1 cellular context compared by ENCODE assay signal in the genomic region with DNA sequence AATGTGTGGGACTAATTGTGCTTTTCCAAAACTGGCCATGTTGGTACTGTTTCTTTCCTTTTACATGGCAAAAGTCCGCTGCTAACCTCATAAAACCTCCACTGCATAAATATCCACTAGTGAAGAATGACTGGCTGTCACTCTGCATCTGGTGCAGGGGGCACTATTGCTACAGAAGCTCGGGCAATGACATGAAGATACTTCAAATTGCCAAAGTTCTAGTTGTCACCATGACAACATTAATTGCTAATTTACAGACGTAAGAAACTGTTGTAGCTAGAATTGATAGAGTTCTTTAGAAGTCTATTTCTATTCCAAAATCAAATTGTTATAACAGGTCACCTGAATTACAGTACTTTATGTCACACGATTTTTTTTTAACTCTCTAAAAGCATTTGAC.
TF ChIP-seq lines count a peak whose summit lies in the region.

No MANE protein-coding gene starts in this region.

TF ChIP-seq in IMR-90, 13 proteins besides CTCF, POLR2A, EP300 and RAD21:
- TF ChIP-seq MAZ (IDR thresholded peaks at IDR 0.05; ENCODE audit: borderline replicate concordance, low read depth, low read length), result no peak
- no peak for TF ChIP-seq MAFK (IDR thresholded peaks at IDR 0.05; ENCODE audit: low read depth, low read length)
- TF ChIP-seq CHD1 (IDR thresholded peaks at IDR 0.05; ENCODE audit: low read depth, low read length), result no peak
- no peak for TF ChIP-seq RFX5 (IDR thresholded peaks at IDR 0.05; ENCODE audit: low read depth, low read length)
- no peak for TF ChIP-seq FOS (IDR thresholded peaks at IDR 0.05; ENCODE audit: low read depth, low read length)
- no peak for TF ChIP-seq CEBPB (IDR thresholded peaks at IDR 0.05; ENCODE audit: low read depth, low read length)
- TF ChIP-seq, protein P1, sequence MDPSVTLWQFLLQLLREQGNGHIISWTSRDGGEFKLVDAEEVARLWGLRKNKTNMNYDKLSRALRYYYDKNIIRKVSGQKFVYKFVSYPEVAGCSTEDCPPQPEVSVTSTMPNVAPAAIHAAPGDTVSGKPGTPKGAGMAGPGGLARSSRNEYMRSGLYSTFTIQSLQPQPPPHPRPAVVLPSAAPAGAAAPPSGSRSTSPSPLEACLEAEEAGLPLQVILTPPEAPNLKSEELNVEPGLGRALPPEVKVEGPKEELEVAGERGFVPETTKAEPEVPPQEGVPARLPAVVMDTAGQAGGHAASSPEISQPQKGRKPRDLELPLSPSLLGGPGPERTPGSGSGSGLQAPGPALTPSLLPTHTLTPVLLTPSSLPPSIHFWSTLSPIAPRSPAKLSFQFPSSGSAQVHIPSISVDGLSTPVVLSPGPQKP (IDR thresholded peaks at IDR 0.05; ENCODE audit: borderline replicate concordance, low read depth, low read length), result no peak
- no peak for TF ChIP-seq SMC3 (IDR thresholded peaks at IDR 0.05; ENCODE audit: low read depth, low read length)
- TF ChIP-seq MXI1 (IDR thresholded peaks at IDR 0.05; ENCODE audit: borderline replicate concordance, low read depth, low read length), result no peak
- TF ChIP-seq, protein P2, sequence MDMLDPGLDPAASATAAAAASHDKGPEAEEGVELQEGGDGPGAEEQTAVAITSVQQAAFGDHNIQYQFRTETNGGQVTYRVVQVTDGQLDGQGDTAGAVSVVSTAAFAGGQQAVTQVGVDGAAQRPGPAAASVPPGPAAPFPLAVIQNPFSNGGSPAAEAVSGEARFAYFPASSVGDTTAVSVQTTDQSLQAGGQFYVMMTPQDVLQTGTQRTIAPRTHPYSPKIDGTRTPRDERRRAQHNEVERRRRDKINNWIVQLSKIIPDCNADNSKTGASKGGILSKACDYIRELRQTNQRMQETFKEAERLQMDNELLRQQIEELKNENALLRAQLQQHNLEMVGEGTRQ (IDR thresholded peaks at IDR 0.05; ENCODE audit: low read depth, low read length), result no peak
- TF ChIP-seq BHLHE40 (IDR thresholded peaks at IDR 0.05; ENCODE audit: low read depth, low read length), result no peak
- no peak for TF ChIP-seq RCOR1 (IDR thresholded peaks at IDR 0.05; ENCODE audit: insufficient replicate concordance, low read length)
- TF ChIP-seq NFE2L2 (IDR thresholded peaks at IDR 0.05; ENCODE audit: low read depth, low read length), result no peak
